ENCODE assay signal across 9 cellular contexts in genomic region chr19:40421468-40421778, GRCh38. TPM values are rescaled to one million over a fixed set of nuclear protein-coding genes. Genes with fewer than 3 reads are reported as not detected.
DNase-seq lines count a peak whose midpoint lies in the region.
"Had no signal": no experiment of that assay in that cellular context is flagged by ENCODE, and none has a peak within 500 bp of the region (broad histone marks: within the 10 kb centered on the region; RNA-seq: fewer than 3 reads in every experiment).

No MANE protein-coding gene starts in this region.

- H3K27ac ChIP-seq in stomach smooth muscle (ENCODE audit: low read length) = peak overlapping the region; percentile 97

- H3K36me3 Mint-ChIP-seq in activated T-helper 1 cell treated with anti-CD3 and anti-CD28 coated beads, Interleukin-12 subunit alpha, Interleukin-12 subunit beta, Interleukin-2, Interleukin-4 antibody, amounts not matched to agents 30 ng/mL and 10 ng/mL and 1 ng/mL, durations not matched to agents 14 hours and 24 hours and 36 hours (ENCODE audit: low read depth) = peaks cover 11% of the 10 kb centered on the region

- H3K36me3 ChIP-seq in iPS-15b (ENCODE audit: control insufficient read depth, insufficient read depth, low read length) = peaks cover 4% of the 10 kb centered on the region
- H3K36me3 ChIP-seq in stomach smooth muscle (ENCODE audit: control insufficient read depth in 2 of 2, insufficient read depth in 2 of 2, low read length in 2 of 2) = peaks cover 9 to 13% of the 10 kb centered on the region in 2 donors

- H3K9ac ChIP-seq in iPS-15b (ENCODE audit: low read depth, low read length) = peak overlapping the region; percentile 70
- H3K9ac ChIP-seq in stomach smooth muscle (ENCODE audit: low read length in 2 of 2) = peak overlapping the region; percentile 92 to 95

- intact Hi-C loops in activated T-helper 1 cell treated with anti-CD3 and anti-CD28 coated beads, Interleukin-12 subunit alpha, Interleukin-12 subunit beta, Interleukin-2, Interleukin-4 antibody, amounts not matched to agents 30 ng/mL and 10 ng/mL and 1 ng/mL, durations not matched to agents 14 hours and 24 hours and 36 hours (cut with micrococcal nuclease) = loop anchor here (1.0 kb wide), 4 partner anchors 18 to 73 kb away; partner anchors contain the start of genes BLVRB, C19orf47 and PLD3

- H3K4me1 ChIP-seq in iPS-15b (ENCODE audit: control insufficient read depth, insufficient read depth, low read length) = peaks cover 3% of the 10 kb centered on the region
- peaks cover 47% of the 10 kb centered on the region for H3K4me1 ChIP-seq in stomach smooth muscle (ENCODE audit: control insufficient read depth, insufficient read depth, low read length)

- H3K4me3 ChIP-seq in iPS-15b (ENCODE audit: low read depth, low read length) = peak overlapping the region; percentile 81
- peak overlapping the region; percentile 75 to 83 for H3K4me3 ChIP-seq in stomach smooth muscle (ENCODE audit: low read length in 2 of 2)

- no peaks in the 10 kb centered on the region for H3K9me3 Mint-ChIP-seq in activated T-helper 1 cell treated with anti-CD3 and anti-CD28 coated beads, Interleukin-12 subunit alpha, Interleukin-12 subunit beta, Interleukin-2, Interleukin-4 antibody, amounts not matched to agents 30 ng/mL and 10 ng/mL and 1 ng/mL, durations not matched to agents 14 hours and 24 hours and 36 hours

- H3K4me3 Mint-ChIP-seq in activated T-helper 1 cell treated with anti-CD3 and anti-CD28 coated beads, Interleukin-12 subunit alpha, Interleukin-12 subunit beta, Interleukin-2, Interleukin-4 antibody, amounts not matched to agents 30 ng/mL and 10 ng/mL and 1 ng/mL, durations not matched to agents 14 hours and 24 hours and 36 hours = peak overlapping the region; percentile 82

- peak overlapping the region; percentile 84 for H3K27ac Mint-ChIP-seq in activated T-helper 1 cell treated with anti-CD3 and anti-CD28 coated beads, Interleukin-12 subunit alpha, Interleukin-12 subunit beta, Interleukin-2, Interleukin-4 antibody, amounts not matched to agents 30 ng/mL and 10 ng/mL and 1 ng/mL, durations not matched to agents 14 hours and 24 hours and 36 hours

- H3K27me3 ChIP-seq in iPS-15b (ENCODE audit: control insufficient read depth, insufficient read depth, low read length) (no peaks in the 10 kb centered on the region), stomach smooth muscle (ENCODE audit: control insufficient read depth in 1 of 2, insufficient read depth in 2 of 2, low read length in 2 of 2) (no peaks in the 10 kb centered on the region)

- DNase-seq in NCI-H2029 treated with DMSO at 0.1 percent for 48 hours (lab: John Stamatoyannopoulos, UW) (peak; percentile 58), NCI-H2029 (lab: John Stamatoyannopoulos, UW) (no peak), NCI-H146 (lab: John Stamatoyannopoulos, UW) (no peak), midbrain (lab: John Stamatoyannopoulos, UW) (no peak), HCEC 1CT (no peak)
- DNase-seq in activated T-helper 1 cell treated with anti-CD3 and anti-CD28 coated beads, Interleukin-12 subunit alpha, Interleukin-12 subunit beta, Interleukin-2, Interleukin-4 antibody, amounts not matched to agents 30 ng/mL and 10 ng/mL and 1 ng/mL, durations not matched to agents 14 hours and 24 hours and 36 hours (ENCODE audit: low spot score) = no peak

- H3K9me3 ChIP-seq in iPS-15b (ENCODE audit: control insufficient read depth, insufficient read depth, low read length) = no peaks in the 10 kb centered on the region
- H3K9me3 ChIP-seq in stomach smooth muscle (ENCODE audit: control insufficient read depth in 2 of 2, low read length in 2 of 2) = no peaks in the 10 kb centered on the region

- H3K4me1 Mint-ChIP-seq in activated T-helper 1 cell treated with anti-CD3 and anti-CD28 coated beads, Interleukin-12 subunit alpha, Interleukin-12 subunit beta, Interleukin-2, Interleukin-4 antibody, amounts not matched to agents 30 ng/mL and 10 ng/mL and 1 ng/mL, durations not matched to agents 14 hours and 24 hours and 36 hours (ENCODE audit: low read depth) = peaks cover 18% of the 10 kb centered on the region

- H3K27me3 Mint-ChIP-seq in activated T-helper 1 cell treated with anti-CD3 and anti-CD28 coated beads, Interleukin-12 subunit alpha, Interleukin-12 subunit beta, Interleukin-2, Interleukin-4 antibody, amounts not matched to agents 30 ng/mL and 10 ng/mL and 1 ng/mL, durations not matched to agents 14 hours and 24 hours and 36 hours (ENCODE audit: insufficient read depth) = no peaks in the 10 kb centered on the region

RNA-seq across cellular contexts. Expression of gene SERTAD1, which starts 4.4 kb away (rescaled TPM):
- total RNA-seq in activated T-helper 1 cell treated with anti-CD3 and anti-CD28 coated beads, Interleukin-12 subunit alpha, Interleukin-12 subunit beta, Interleukin-2, Interleukin-4 antibody, amounts not matched to agents 30 ng/mL and 10 ng/mL and 1 ng/mL, durations not matched to agents 14 hours and 24 hours and 36 hours = 18.3 and 19.4 TPM in 2 replicates

RNA-seq across cellular contexts. Expression of gene PRX, which starts 8.2 kb away (rescaled TPM):
- total RNA-seq in activated T-helper 1 cell treated with anti-CD3 and anti-CD28 coated beads, Interleukin-12 subunit alpha, Interleukin-12 subunit beta, Interleukin-2, Interleukin-4 antibody, amounts not matched to agents 30 ng/mL and 10 ng/mL and 1 ng/mL, durations not matched to agents 14 hours and 24 hours and 36 hours = 0.99 and 1.7 TPM in 2 replicates

RNA-seq across cellular contexts. Expression of gene SERTAD3, which starts 22.7 kb away (rescaled TPM):
- total RNA-seq in activated T-helper 1 cell treated with anti-CD3 and anti-CD28 coated beads, Interleukin-12 subunit alpha, Interleukin-12 subunit beta, Interleukin-2, Interleukin-4 antibody, amounts not matched to agents 30 ng/mL and 10 ng/mL and 1 ng/mL, durations not matched to agents 14 hours and 24 hours and 36 hours = 6.4 and 10.0 TPM in 2 replicates

RNA-seq across cellular contexts. Expression of gene HIPK4, which starts 31.4 kb away (rescaled TPM):
- not detected in 2 replicates for total RNA-seq in activated T-helper 1 cell treated with anti-CD3 and anti-CD28 coated beads, Interleukin-12 subunit alpha, Interleukin-12 subunit beta, Interleukin-2, Interleukin-4 antibody, amounts not matched to agents 30 ng/mL and 10 ng/mL and 1 ng/mL, durations not matched to agents 14 hours and 24 hours and 36 hours
- total RNA-seq: A172 had no signal

RNA-seq across cellular contexts. Expression of gene BLVRB, which starts 44.1 kb away (rescaled TPM):
- total RNA-seq in activated T-helper 1 cell treated with anti-CD3 and anti-CD28 coated beads, Interleukin-12 subunit alpha, Interleukin-12 subunit beta, Interleukin-2, Interleukin-4 antibody, amounts not matched to agents 30 ng/mL and 10 ng/mL and 1 ng/mL, durations not matched to agents 14 hours and 24 hours and 36 hours = 6.1 and 8.2 TPM in 2 replicates
